ENCODE assay signal across 22 cellular contexts in the genomic region with DNA sequence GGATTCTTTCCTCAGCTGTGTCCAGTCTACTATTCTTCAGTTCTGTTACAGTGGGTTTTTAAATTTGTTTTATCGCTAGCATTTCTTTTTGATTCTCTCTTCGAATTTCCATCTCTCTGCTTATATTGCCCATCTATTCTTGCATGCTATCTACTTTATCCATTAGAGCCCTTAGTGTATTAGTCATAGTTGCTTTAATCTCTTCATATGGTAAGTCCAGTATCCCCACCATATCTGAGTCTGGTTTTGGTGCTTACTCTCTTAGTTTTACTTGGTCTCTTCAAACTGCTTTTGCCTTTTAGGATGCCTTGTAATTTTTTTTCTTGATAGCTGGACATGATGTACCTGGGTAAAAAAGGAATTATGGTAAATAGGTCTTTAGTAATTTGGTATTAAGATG. TPM values are rescaled to one million over a fixed set of nuclear protein-coding genes. Genes with fewer than 3 reads are reported as not detected.
DNase-seq lines count a peak whose midpoint lies in the region; ATAC-seq and TF ChIP-seq lines count a peak whose summit lies in the region.
"Had no signal": no experiment of that assay in that cellular context is flagged by ENCODE, and none has a peak within 500 bp of the region (broad histone marks: within the 10 kb centered on the region; RNA-seq: fewer than 3 reads in every experiment).

No MANE protein-coding gene starts in this region.

- H3K4me1 Mint-ChIP-seq in stimulated activated naive CD8-positive, alpha-beta T cell treated with anti-CD3 and anti-CD28 coated beads, Interleukin-15, Interleukin-2, amounts not matched to agents 100 ng/mL and 50 ng/mL, for 24 hours (ENCODE audit: low read depth) = peaks cover 39% of the 10 kb centered on the region
- H3K4me1 Mint-ChIP-seq in activated CD4-positive, alpha-beta memory T cell treated with anti-CD3 and anti-CD28 coated beads, Interleukin-2, amount 10 ng/mL, durations not matched to agents 7 days and 5 days = peaks cover 42% of the 10 kb centered on the region
- peaks cover 30% of the 10 kb centered on the region for H3K4me1 Mint-ChIP-seq in dendritic cell treated with granulocyte-macrophage colony-stimulating factor and Interleukin-4, amounts not matched to agents 40 ng/mL and 50 ng/mL, for 4 days (ENCODE audit: low read depth)
- H3K4me1 Mint-ChIP-seq: nephron had no signal

- H3K4me1 ChIP-seq in A673 (ENCODE audit: insufficient read depth, low read length, poor library complexity, severe bottlenecking) = no peaks in the 10 kb centered on the region
- H3K4me1 ChIP-seq: foreskin keratinocyte, HAP-1 had no signal

- no peaks in the 10 kb centered on the region for H3K9me3 ChIP-seq in A673 (ENCODE audit: low read depth, low read length, poor library complexity, severe bottlenecking)
- H3K9me3 ChIP-seq: HAP-1, left ventricle myocardium inferior, MG63 had no signal

- no peak for DNase-seq in stimulated activated naive CD8-positive, alpha-beta T cell treated with anti-CD3 and anti-CD28 coated beads, Interleukin-15, Interleukin-2, amounts not matched to agents 100 U/mL and 50 U/mL, for 24 hours
- DNase-seq in activated CD4-positive, alpha-beta memory T cell treated with anti-CD3 and anti-CD28 coated beads, Interleukin-2, amount 10 ng/mL, durations not matched to agents 7 days and 5 days = no peak
- DNase-seq in A673 (ENCODE audit: low spot score) (no peak), HUDEP-2 (lab: John Stamatoyannopoulos, UW; ENCODE audit: unreplicated experiment in 76 of 76) (no peak), NCI-H128 (lab: John Stamatoyannopoulos, UW; ENCODE audit: unreplicated experiment) (no peak)
- DNase-seq: activated B cell treated with CpG ODN at 0.5 μM for 24 hours; AML-193; DMS79; effector CD4-positive, alpha-beta T cell; foreskin keratinocyte; left ventricle myocardium inferior; MG63; midbrain; NCI-H146; NCI-H510A; stimulated activated naive B cell treated with anti-CD40 and anti-IgM and Interleukin-4, amounts not matched to agents 10 μg/mL and 1 μg/mL and 100 μg/mL, for 72 hours had no signal

- no peaks in the 10 kb centered on the region for H3K27me3 Mint-ChIP-seq in stimulated activated naive CD8-positive, alpha-beta T cell treated with anti-CD3 and anti-CD28 coated beads, Interleukin-15, Interleukin-2, amounts not matched to agents 100 ng/mL and 50 ng/mL, for 24 hours
- no peaks in the 10 kb centered on the region for H3K27me3 Mint-ChIP-seq in activated CD4-positive, alpha-beta memory T cell treated with anti-CD3 and anti-CD28 coated beads, Interleukin-2, amount 10 ng/mL, durations not matched to agents 7 days and 5 days
- no peaks in the 10 kb centered on the region for H3K27me3 Mint-ChIP-seq in dendritic cell treated with granulocyte-macrophage colony-stimulating factor and Interleukin-4, amounts not matched to agents 40 ng/mL and 50 ng/mL, for 4 days
- H3K27me3 Mint-ChIP-seq: activated B cell treated with CpG ODN at 0.5 μM for 24 hours; IgD-negative memory B cell; stimulated activated naive B cell treated with anti-CD40 and anti-IgM and Interleukin-4, amounts not matched to agents 10 μg/mL and 1 μg/mL and 100 μg/mL, for 72 hours had no signal

- TF ChIP-seq CTCF in A673 (conservative IDR thresholded peaks at IDR 0.05; ENCODE audit: low read depth, low read length) = no peak

- no peak for ATAC-seq in stimulated activated naive CD8-positive, alpha-beta T cell treated with anti-CD3 and anti-CD28 coated beads, Interleukin-15, Interleukin-2, amounts not matched to agents 100 U/mL and 50 U/mL, for 24 hours
- ATAC-seq: foreskin keratinocyte; stimulated activated naive B cell treated with anti-CD40 and anti-IgM and Interleukin-4, amounts not matched to agents 10 μg/mL and 1 μg/mL and 100 μg/mL, for 72 hours had no signal

- H3K4me3 ChIP-seq in A673 (ENCODE audit: low read depth, low read length, poor library complexity, severe bottlenecking) = no peak overlapping the region
- H3K4me3 ChIP-seq: HAP-1, left ventricle myocardium inferior, MG63 had no signal

- peaks cover 22% of the 10 kb centered on the region for H3K36me3 ChIP-seq in A673 (ENCODE audit: insufficient read depth, low read length, poor library complexity, severe bottlenecking)

- H3K4me3 Mint-ChIP-seq in stimulated activated naive CD8-positive, alpha-beta T cell treated with anti-CD3 and anti-CD28 coated beads, Interleukin-15, Interleukin-2, amounts not matched to agents 100 ng/mL and 50 ng/mL, for 24 hours = peak overlapping the region; percentile 66
- peak overlapping the region; percentile 78 for H3K4me3 Mint-ChIP-seq in activated CD4-positive, alpha-beta memory T cell treated with anti-CD3 and anti-CD28 coated beads, Interleukin-2, amount 10 ng/mL, durations not matched to agents 7 days and 5 days
- H3K4me3 Mint-ChIP-seq in dendritic cell treated with granulocyte-macrophage colony-stimulating factor and Interleukin-4, amounts not matched to agents 40 ng/mL and 50 ng/mL, for 4 days = no peak overlapping the region
- H3K4me3 Mint-ChIP-seq: activated B cell treated with CpG ODN at 0.5 μM for 24 hours, nephron had no signal

- CTCF ChIA-PET in activated CD4-positive, alpha-beta memory T cell treated with anti-CD3 and anti-CD28 coated beads, Interleukin-2, amount 10 ng/mL, durations not matched to agents 7 days and 5 days (lab: Charles Lee) = interaction anchor here (1.8 to 2.4 kb wide), 3 partner anchors 9 to 52 kb away, joined by 5 to 6 read pairs (median 5); partner anchors contain the start of genes CD80, TIMMDC1 and TMEM39A
- CTCF ChIA-PET in A673 (lab: Charles Lee) = no interaction called here

- H3K9me3 Mint-ChIP-seq in stimulated activated naive CD8-positive, alpha-beta T cell treated with anti-CD3 and anti-CD28 coated beads, Interleukin-15, Interleukin-2, amounts not matched to agents 100 ng/mL and 50 ng/mL, for 24 hours = no peaks in the 10 kb centered on the region
- no peaks in the 10 kb centered on the region for H3K9me3 Mint-ChIP-seq in activated CD4-positive, alpha-beta memory T cell treated with anti-CD3 and anti-CD28 coated beads, Interleukin-2, amount 10 ng/mL, durations not matched to agents 7 days and 5 days
- no peaks in the 10 kb centered on the region for H3K9me3 Mint-ChIP-seq in dendritic cell treated with granulocyte-macrophage colony-stimulating factor and Interleukin-4, amounts not matched to agents 40 ng/mL and 50 ng/mL, for 4 days
- H3K9me3 Mint-ChIP-seq: activated B cell treated with CpG ODN at 0.5 μM for 24 hours; IgD-negative memory B cell; nephron; stimulated activated naive B cell treated with anti-CD40 and anti-IgM and Interleukin-4, amounts not matched to agents 10 μg/mL and 1 μg/mL and 100 μg/mL, for 72 hours had no signal

- H3K27ac Mint-ChIP-seq in stimulated activated naive CD8-positive, alpha-beta T cell treated with anti-CD3 and anti-CD28 coated beads, Interleukin-15, Interleukin-2, amounts not matched to agents 100 ng/mL and 50 ng/mL, for 24 hours = peak overlapping the region; percentile 98
- H3K27ac Mint-ChIP-seq in activated CD4-positive, alpha-beta memory T cell treated with anti-CD3 and anti-CD28 coated beads, Interleukin-2, amount 10 ng/mL, durations not matched to agents 7 days and 5 days = peak overlapping the region; percentile 87
- H3K27ac Mint-ChIP-seq in dendritic cell treated with granulocyte-macrophage colony-stimulating factor and Interleukin-4, amounts not matched to agents 40 ng/mL and 50 ng/mL, for 4 days = peak overlapping the region; percentile 12
- H3K27ac Mint-ChIP-seq: activated B cell treated with CpG ODN at 0.5 μM for 24 hours; nephron; stimulated activated naive B cell treated with anti-CD40 and anti-IgM and Interleukin-4, amounts not matched to agents 10 μg/mL and 1 μg/mL and 100 μg/mL, for 72 hours had no signal

- no TSS peak for BruUV-seq in A673 (replicated peaks; lab: Mats Ljungman, UMichigan)

- intact Hi-C loops in dendritic cell treated with granulocyte-macrophage colony-stimulating factor and Interleukin-4, amounts not matched to agents 40 ng/mL and 50 ng/mL, for 4 days (cut with micrococcal nuclease) = no loop called here
- intact Hi-C loops in A673 (cut with micrococcal nuclease; ENCODE audit: unreplicated experiment) = no loop called here

- H3K36me3 Mint-ChIP-seq in stimulated activated naive CD8-positive, alpha-beta T cell treated with anti-CD3 and anti-CD28 coated beads, Interleukin-15, Interleukin-2, amounts not matched to agents 100 ng/mL and 50 ng/mL, for 24 hours (ENCODE audit: low read depth) = peaks cover 69% of the 10 kb centered on the region
- H3K36me3 Mint-ChIP-seq in activated CD4-positive, alpha-beta memory T cell treated with anti-CD3 and anti-CD28 coated beads, Interleukin-2, amount 10 ng/mL, durations not matched to agents 7 days and 5 days (ENCODE audit: low read depth) = peaks cover 58% of the 10 kb centered on the region
- H3K36me3 Mint-ChIP-seq in dendritic cell treated with granulocyte-macrophage colony-stimulating factor and Interleukin-4, amounts not matched to agents 40 ng/mL and 50 ng/mL, for 4 days (ENCODE audit: low read depth) = peaks cover 93% of the 10 kb centered on the region
- H3K36me3 Mint-ChIP-seq: IgD-negative memory B cell had no signal

- POLR2A ChIA-PET in activated CD4-positive, alpha-beta memory T cell treated with anti-CD3 and anti-CD28 coated beads, Interleukin-2, amount 10 ng/mL, durations not matched to agents 7 days and 5 days (lab: Charles Lee) = interaction anchor here (1.3 to 3.1 kb wide), 7 partner anchors 8 to 50 kb away, joined by 4 to 46 read pairs (median 7); partner anchors contain the start of genes TIMMDC1 and TMEM39A
- POLR2A ChIA-PET in A673 (lab: Charles Lee; ENCODE audit: low non-redundant PET) = no interaction called here

- no peak overlapping the region for H3K27ac ChIP-seq in A673 (ENCODE audit: low read depth, low read length, poor library complexity, severe bottlenecking)
- H3K27ac ChIP-seq: foreskin keratinocyte had no signal

- no peaks in the 10 kb centered on the region for H3K27me3 ChIP-seq in A673 (replicated peaks; ENCODE audit: insufficient read depth, low read depth, low read length, poor library complexity)
- H3K27me3 ChIP-seq: foreskin keratinocyte, MG63 had no signal

RNA-seq across cellular contexts. Expression of gene TIMMDC1, which starts 9.1 kb away (rescaled TPM):
- 10 to 100 TPM; 66.4 to 67.4 TPM for total RNA-seq in activated CD4-positive, alpha-beta memory T cell treated with anti-CD3 and anti-CD28 coated beads, Interleukin-2, amount 10 ng/mL, durations not matched to agents 7 days and 5 days
- total RNA-seq in A673 (2021) = 96.7 and 97.8 TPM in 2 replicates

RNA-seq across cellular contexts. Expression of gene POGLUT1, which starts 38.6 kb away (rescaled TPM):
- total RNA-seq in activated CD4-positive, alpha-beta memory T cell treated with anti-CD3 and anti-CD28 coated beads, Interleukin-2, amount 10 ng/mL, durations not matched to agents 7 days and 5 days = 10 to 100 TPM; 19.2 to 22.2 TPM
- 22.7 and 28.7 TPM in 2 replicates for total RNA-seq in A673 (2021)

RNA-seq across cellular contexts. Expression of gene TMEM39A, which starts 44.0 kb away (rescaled TPM):
- 10 to 100 TPM; 42.7 to 42.8 TPM for total RNA-seq in activated CD4-positive, alpha-beta memory T cell treated with anti-CD3 and anti-CD28 coated beads, Interleukin-2, amount 10 ng/mL, durations not matched to agents 7 days and 5 days
- total RNA-seq in A673 (2021) = 37.0 and 39.7 TPM in 2 replicates

RNA-seq across cellular contexts. Expression of gene CD80, which starts 52.0 kb away (rescaled TPM):
- total RNA-seq in activated CD4-positive, alpha-beta memory T cell treated with anti-CD3 and anti-CD28 coated beads, Interleukin-2, amount 10 ng/mL, durations not matched to agents 7 days and 5 days = 10 to 100 TPM; 27.1 to 29.5 TPM
- not detected in 2 replicates for total RNA-seq in A673 (2021)
- total RNA-seq: foreskin keratinocyte, left ventricle myocardium inferior, SK-MEL-5 had no signal

Comparison
In these comparisons a context has a peak if more than half of its experiments do, and no peak if none do; other contexts are left out.
1. H3K27ac Mint-ChIP-seq: peak in every context shown above with its lines; median percentile 98 in stimulated activated naive CD8-positive, alpha-beta T cell treated with anti-CD3 and anti-CD28 coated beads, Interleukin-15, Interleukin-2, amounts not matched to agents 100 ng/mL and 50 ng/mL, for 24 hours; 87 in activated CD4-positive, alpha-beta memory T cell treated with anti-CD3 and anti-CD28 coated beads, Interleukin-2, amount 10 ng/mL, durations not matched to agents 7 days and 5 days; 12 in dendritic cell treated with granulocyte-macrophage colony-stimulating factor and Interleukin-4, amounts not matched to agents 40 ng/mL and 50 ng/mL, for 4 days.